1 cellular context compared by ENCODE assay signal in the genomic region with DNA sequence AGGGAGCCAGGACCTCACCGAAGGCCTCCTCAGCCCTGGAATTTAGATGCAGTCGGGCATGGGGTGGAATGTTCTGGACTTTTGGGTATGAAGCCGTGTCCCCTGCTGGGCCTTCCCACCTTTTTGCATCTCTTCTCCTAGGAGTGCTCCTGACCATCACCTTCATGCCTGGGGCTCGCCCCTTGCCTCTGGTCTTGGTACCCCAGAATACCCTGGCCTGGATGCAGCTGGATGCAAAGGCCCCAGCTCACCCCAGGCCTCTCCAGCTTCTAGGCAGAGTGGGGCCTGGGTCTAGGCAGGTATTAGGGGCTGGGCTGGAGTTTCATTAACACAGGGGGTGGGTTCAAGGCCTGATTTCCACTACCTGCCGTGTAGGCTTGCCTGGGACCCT.
TF ChIP-seq lines count a peak whose summit lies in the region.

No MANE protein-coding gene starts in this region.

TF ChIP-seq in IMR-90, 13 proteins besides CTCF, POLR2A, EP300 and RAD21:
- TF ChIP-seq SMC3 (IDR thresholded peaks at IDR 0.05; ENCODE audit: low read depth, low read length) (no peak), MXI1 (IDR thresholded peaks at IDR 0.05; ENCODE audit: borderline replicate concordance, low read depth, low read length) (no peak), MAZ (IDR thresholded peaks at IDR 0.05; ENCODE audit: borderline replicate concordance, low read depth, low read length) (no peak), FOS (IDR thresholded peaks at IDR 0.05; ENCODE audit: low read depth, low read length) (no peak), NFE2L2 (IDR thresholded peaks at IDR 0.05; ENCODE audit: low read depth, low read length) (no peak), RCOR1 (IDR thresholded peaks at IDR 0.05; ENCODE audit: insufficient replicate concordance, low read length) (no peak), BHLHE40 (IDR thresholded peaks at IDR 0.05; ENCODE audit: low read depth, low read length) (no peak), CEBPB (IDR thresholded peaks at IDR 0.05; ENCODE audit: low read depth, low read length) (no peak)
- TF ChIP-seq, protein P1, sequence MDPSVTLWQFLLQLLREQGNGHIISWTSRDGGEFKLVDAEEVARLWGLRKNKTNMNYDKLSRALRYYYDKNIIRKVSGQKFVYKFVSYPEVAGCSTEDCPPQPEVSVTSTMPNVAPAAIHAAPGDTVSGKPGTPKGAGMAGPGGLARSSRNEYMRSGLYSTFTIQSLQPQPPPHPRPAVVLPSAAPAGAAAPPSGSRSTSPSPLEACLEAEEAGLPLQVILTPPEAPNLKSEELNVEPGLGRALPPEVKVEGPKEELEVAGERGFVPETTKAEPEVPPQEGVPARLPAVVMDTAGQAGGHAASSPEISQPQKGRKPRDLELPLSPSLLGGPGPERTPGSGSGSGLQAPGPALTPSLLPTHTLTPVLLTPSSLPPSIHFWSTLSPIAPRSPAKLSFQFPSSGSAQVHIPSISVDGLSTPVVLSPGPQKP (IDR thresholded peaks at IDR 0.05; ENCODE audit: borderline replicate concordance, low read depth, low read length) = no peak
- TF ChIP-seq, protein P2, sequence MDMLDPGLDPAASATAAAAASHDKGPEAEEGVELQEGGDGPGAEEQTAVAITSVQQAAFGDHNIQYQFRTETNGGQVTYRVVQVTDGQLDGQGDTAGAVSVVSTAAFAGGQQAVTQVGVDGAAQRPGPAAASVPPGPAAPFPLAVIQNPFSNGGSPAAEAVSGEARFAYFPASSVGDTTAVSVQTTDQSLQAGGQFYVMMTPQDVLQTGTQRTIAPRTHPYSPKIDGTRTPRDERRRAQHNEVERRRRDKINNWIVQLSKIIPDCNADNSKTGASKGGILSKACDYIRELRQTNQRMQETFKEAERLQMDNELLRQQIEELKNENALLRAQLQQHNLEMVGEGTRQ (IDR thresholded peaks at IDR 0.05; ENCODE audit: low read depth, low read length) = no peak
TF ChIP-seq in IMR-90: peak in this region for 0.
